20 cellular contexts compared by ENCODE assay signal in genomic region chr13:27657724-27658123, GRCh38.
"Had no signal": no experiment of that assay in that cellular context is flagged by ENCODE, and none has a peak within 500 bp of the region (broad histone marks: within the 10 kb centered on the region; RNA-seq: fewer than 3 reads in every experiment).

No MANE protein-coding gene starts in this region.

- DNase-seq: effector memory CD8-positive, alpha-beta T cell; esophagus squamous epithelium; foreskin keratinocyte; immature natural killer cell; left ventricle myocardium superior; mesendoderm; naive B cell; posterior cingulate gyrus; stimulated activated CD4-positive, alpha-beta T cell treated with anti-CD3 and anti-CD28 coated beads, Interleukin-2, amount 100 ng/mL, for 48 hours; stimulated activated naive CD8-positive, alpha-beta T cell treated with anti-CD3 and anti-CD28 coated beads, Interleukin-15, Interleukin-2, amounts not matched to agents 100 U/mL and 50 U/mL, for 24 hours; thyroid gland had no signal

- H3K27ac ChIP-seq: esophagus squamous epithelium, foreskin keratinocyte, neutrophil, suprapubic skin, thyroid gland had no signal

- H3K36me3 ChIP-seq: right atrium auricular region, suprapubic skin, thyroid gland had no signal

- FAIRE-seq: keratinocyte, urothelium cell line had no signal

- H3K4me3 ChIP-seq: esophagus squamous epithelium, right atrium auricular region, smooth muscle cell, suprapubic skin, thyroid gland had no signal

- H3K27ac Mint-ChIP-seq: dendritic cell treated with granulocyte-macrophage colony-stimulating factor and Interleukin-4, amounts not matched to agents 40 ng/mL and 50 ng/mL, for 4 days; effector memory CD8-positive, alpha-beta T cell; naive B cell; type B pancreatic cell had no signal

- H3K27me3 Mint-ChIP-seq: dendritic cell treated with granulocyte-macrophage colony-stimulating factor and Interleukin-4, amounts not matched to agents 40 ng/mL and 50 ng/mL, for 4 days; effector memory CD8-positive, alpha-beta T cell; naive B cell; type B pancreatic cell had no signal

- ATAC-seq: effector memory CD8-positive, alpha-beta T cell; foreskin keratinocyte; left ventricle myocardium superior; stimulated activated naive CD8-positive, alpha-beta T cell treated with anti-CD3 and anti-CD28 coated beads, Interleukin-15, Interleukin-2, amounts not matched to agents 100 U/mL and 50 U/mL, for 24 hours had no signal

- H3K4me3 Mint-ChIP-seq: dendritic cell treated with granulocyte-macrophage colony-stimulating factor and Interleukin-4, amounts not matched to agents 40 ng/mL and 50 ng/mL, for 4 days; effector memory CD8-positive, alpha-beta T cell; immature natural killer cell; naive B cell; nephron; type B pancreatic cell had no signal

- H3K27me3 ChIP-seq: esophagus squamous epithelium, foreskin keratinocyte, neutrophil, right atrium auricular region, suprapubic skin, thyroid gland had no signal

- H3K9me3 ChIP-seq: esophagus squamous epithelium, neutrophil, right atrium auricular region, suprapubic skin, thyroid gland had no signal

- H3K9me3 Mint-ChIP-seq: dendritic cell treated with granulocyte-macrophage colony-stimulating factor and Interleukin-4, amounts not matched to agents 40 ng/mL and 50 ng/mL, for 4 days; effector memory CD8-positive, alpha-beta T cell; immature natural killer cell; naive B cell; nephron; type B pancreatic cell had no signal
